8 cellular contexts compared by ENCODE assay signal in the genomic region with DNA sequence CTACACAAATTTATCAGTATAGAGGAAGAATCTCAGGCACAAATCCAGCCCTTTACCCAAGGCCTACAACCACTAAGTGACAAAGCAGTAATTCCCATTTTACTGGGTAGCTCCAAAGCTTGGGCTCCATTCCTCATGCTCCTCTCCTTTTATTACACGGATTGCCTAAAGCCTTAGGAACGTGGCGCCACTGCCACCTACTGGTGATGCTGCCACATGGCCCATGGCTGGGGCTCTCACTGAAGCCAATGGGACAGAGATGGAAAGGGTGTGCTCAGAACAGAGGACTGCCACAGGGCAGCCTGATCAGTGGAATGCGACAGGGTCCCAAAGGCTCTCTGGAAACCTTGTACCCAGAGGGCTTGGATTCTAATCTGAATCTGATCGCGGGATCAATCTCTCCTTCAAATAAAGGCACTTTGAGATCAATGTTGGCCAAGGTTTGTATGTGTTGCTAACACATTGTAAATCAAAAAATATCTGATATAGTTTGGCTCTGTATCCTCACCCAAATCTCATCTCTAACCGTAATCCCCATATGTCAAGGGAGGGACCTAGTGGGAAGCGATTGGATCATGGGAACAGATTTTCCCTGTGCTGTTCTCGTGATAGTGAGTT. TPM values are rescaled to one million over a fixed set of nuclear protein-coding genes. Genes with fewer than 3 reads are reported as not detected.
DNase-seq lines count a peak whose midpoint lies in the region; ATAC-seq and TF ChIP-seq lines count a peak whose summit lies in the region.

No MANE protein-coding gene starts in this region.

- peak; percentile 47 for DNase-seq in CMK (ENCODE audit: low read depth)
- DNase-seq in LNCaP clone FGC (ENCODE audit: low read depth): peak; percentile 60
- DNase-seq in SIG-M5 (lab: John Stamatoyannopoulos, UW): peak; percentile 7
- peak; percentile 57 for DNase-seq in activated T-helper 9 cell treated with anti-CD3 and anti-CD28 coated beads, Interleukin-2, amount 50 U/mL, for 16 hours (ENCODE audit: low read depth)
- DNase-seq in foreskin keratinocyte: peak; percentile 14 to 57
- peak; percentile 60 for DNase-seq in occipital lobe (lab: John Stamatoyannopoulos, UW)
- peak; percentile 88 for DNase-seq in testis

- TF ChIP-seq POLR2A in testis (IDR thresholded peaks at IDR 0.05): no peak

- no peaks in the 10 kb centered on the region for H3K36me3 ChIP-seq in testis (ENCODE audit: low read depth, missing control alignments)

- H3K4me1 ChIP-seq in foreskin keratinocyte: no peaks in the 10 kb centered on the region
- H3K4me1 ChIP-seq in testis: no peaks in the 10 kb centered on the region

- no peak overlapping the region for H3K4me3 ChIP-seq in LNCaP clone FGC (ENCODE audit: low read depth, low read length)
- H3K4me3 ChIP-seq in testis: no peak overlapping the region

- peaks cover 42% of the 10 kb centered on the region for H3K27me3 ChIP-seq in foreskin keratinocyte
- no peaks in the 10 kb centered on the region for H3K27me3 ChIP-seq in testis

- H3K27ac ChIP-seq in foreskin keratinocyte: no peak overlapping the region
- H3K27ac ChIP-seq in testis: no peak overlapping the region

- TF ChIP-seq CTCF in LNCaP clone FGC (IDR thresholded peaks at IDR 0.05; ENCODE audit: control insufficient read depth, extremely low read depth, insufficient read depth) (peak; percentile 100), foreskin keratinocyte (conservative IDR thresholded peaks at IDR 0.05) (peak; percentile 98), testis (IDR thresholded peaks at IDR 0.05) (peak; percentile 72 to 87 (median 84))

- H3K9me3 ChIP-seq in testis: no peaks in the 10 kb centered on the region

- ATAC-seq in GM21390 (IDR thresholded peaks at IDR 0.05; ENCODE audit: unreplicated experiment) (peak; percentile 72), foreskin keratinocyte (peak; percentile 92)

- WGBS in testis, 2 donors: 38 to 41% methylated on average over 9 of the region's 9 CpGs

- intact Hi-C loops in testis (cut with DNase I; ENCODE audit: low total_unique reads): loop anchor here (10.0 kb wide), 1 partner anchor 219 kb away; no protein-coding TSS in a partner anchor

RNA-seq across cellular contexts. Expression of a gene that starts 33.5 kb away (rescaled TPM):
- not detected in 2 replicates for total RNA-seq in foreskin keratinocyte
- polyA plus RNA-seq in foreskin keratinocyte: not detected in 2 replicates
- total RNA-seq in occipital lobe: not detected
- 10 to 100 TPM; 15.2 to 28.7 TPM for total RNA-seq in testis
- polyA plus RNA-seq in testis (ENCODE audit: insufficient read depth, low read depth, low replicate concordance): 77.2 TPM

RNA-seq across cellular contexts. Expression of a gene that starts 58.5 kb away (rescaled TPM):
- total RNA-seq in foreskin keratinocyte (2.8 and 3.2 TPM in 2 replicates), occipital lobe (0.16 TPM), testis (10 to 100 TPM in 1 of 2 donors, 1 to 10 TPM in 1; 4.6 to 10.2 TPM)
- polyA plus RNA-seq in foreskin keratinocyte (1.9 and 2.3 TPM in 2 replicates), testis (ENCODE audit: insufficient read depth, low read depth, low replicate concordance) (3.4 TPM)

Comparison
In these comparisons a context has a peak if more than half of its experiments do, and no peak if none do; other contexts are left out.
1. DNase-seq: peak in every context shown above with its lines; median percentile 88 in testis; 60 in LNCaP clone FGC; 60 in occipital lobe; 57 in activated T-helper 9 cell treated with anti-CD3 and anti-CD28 coated beads, Interleukin-2, amount 50 U/mL, for 16 hours; 47 in CMK; 36 in foreskin keratinocyte; 7 in SIG-M5.
2. RNA of a gene that starts 33.5 kb away (total RNA-seq): 15.2 to 28.7 TPM in testis; not detected in foreskin keratinocyte and not detected in occipital lobe (single experiment); every median in the first group is over 10 times any median in the second.
3. Peak in every context shown above with its lines, with median percentiles within 50 percentile points of each other: CTCF ChIP-seq.